1 cellular context compared by ENCODE assay signal in the genomic region with DNA sequence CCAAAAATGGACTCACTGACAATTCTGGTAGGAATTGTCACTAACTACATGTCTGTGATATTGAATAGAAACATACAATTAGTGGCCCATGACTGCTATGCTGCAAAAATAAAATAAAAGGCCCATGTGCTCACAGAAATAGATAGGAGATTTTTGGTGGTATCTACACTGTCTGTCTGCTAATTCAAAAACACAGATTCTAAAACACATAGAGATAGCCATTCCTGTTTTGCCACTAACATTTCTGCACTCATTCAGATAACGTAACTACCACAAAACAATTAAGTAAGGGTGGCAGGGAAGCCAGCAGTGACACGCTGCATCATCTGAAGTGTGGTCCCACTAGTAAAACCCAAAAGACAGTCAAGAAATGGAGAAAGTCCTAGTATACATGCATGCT.
A peak's percentile ranks its signal among the peaks of the same experiment; 100 is the strongest.
TF ChIP-seq lines count a peak whose summit lies in the region.

No MANE protein-coding gene starts in this region.

TF ChIP-seq in K562, 482 proteins besides CTCF, POLR2A, EP300 and RAD21 (continued from another document):
- TF ChIP-seq CBFA2T3 (IDR thresholded peaks at IDR 0.05) (peak; percentile 50), OTX1 (CRISPR knock-in tag; IDR thresholded peaks at IDR 0.05) (no peak), C11orf30 (IDR thresholded peaks at IDR 0.05; ENCODE audit: low read depth) (no peak), KDM2B (CRISPR knock-in tag; IDR thresholded peaks at IDR 0.05) (no peak)
- TF ChIP-seq, protein P1, sequence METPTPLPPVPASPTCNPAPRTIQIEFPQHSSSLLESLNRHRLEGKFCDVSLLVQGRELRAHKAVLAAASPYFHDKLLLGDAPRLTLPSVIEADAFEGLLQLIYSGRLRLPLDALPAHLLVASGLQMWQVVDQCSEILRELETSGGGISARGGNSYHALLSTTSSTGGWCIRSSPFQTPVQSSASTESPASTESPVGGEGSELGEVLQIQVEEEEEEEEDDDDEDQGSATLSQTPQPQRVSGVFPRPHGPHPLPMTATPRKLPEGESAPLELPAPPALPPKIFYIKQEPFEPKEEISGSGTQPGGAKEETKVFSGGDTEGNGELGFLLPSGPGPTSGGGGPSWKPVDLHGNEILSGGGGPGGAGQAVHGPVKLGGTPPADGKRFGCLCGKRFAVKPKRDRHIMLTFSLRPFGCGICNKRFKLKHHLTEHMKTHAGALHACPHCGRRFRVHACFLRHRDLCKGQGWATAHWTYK (CRISPR knock-in tag; IDR thresholded peaks at IDR 0.05) = peak; percentile 92
- TF ChIP-seq, protein P2, sequence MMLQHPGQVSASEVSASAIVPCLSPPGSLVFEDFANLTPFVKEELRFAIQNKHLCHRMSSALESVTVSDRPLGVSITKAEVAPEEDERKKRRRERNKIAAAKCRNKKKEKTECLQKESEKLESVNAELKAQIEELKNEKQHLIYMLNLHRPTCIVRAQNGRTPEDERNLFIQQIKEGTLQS (IDR thresholded peaks at IDR 0.05) = no peak
- TF ChIP-seq, protein P2 (CRISPR knock-in tag; conservative IDR thresholded peaks at IDR 0.05) = no peak
- TF ChIP-seq, protein P3, sequence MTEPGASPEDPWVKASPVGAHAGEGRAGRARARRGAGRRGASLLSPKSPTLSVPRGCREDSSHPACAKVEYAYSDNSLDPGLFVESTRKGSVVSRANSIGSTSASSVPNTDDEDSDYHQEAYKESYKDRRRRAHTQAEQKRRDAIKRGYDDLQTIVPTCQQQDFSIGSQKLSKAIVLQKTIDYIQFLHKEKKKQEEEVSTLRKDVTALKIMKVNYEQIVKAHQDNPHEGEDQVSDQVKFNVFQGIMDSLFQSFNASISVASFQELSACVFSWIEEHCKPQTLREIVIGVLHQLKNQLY (CRISPR knock-in tag; conservative IDR thresholded peaks at IDR 0.05) = no peak
